Comparison of ENCODE assay signal across 1 cellular context in the genomic region with DNA sequence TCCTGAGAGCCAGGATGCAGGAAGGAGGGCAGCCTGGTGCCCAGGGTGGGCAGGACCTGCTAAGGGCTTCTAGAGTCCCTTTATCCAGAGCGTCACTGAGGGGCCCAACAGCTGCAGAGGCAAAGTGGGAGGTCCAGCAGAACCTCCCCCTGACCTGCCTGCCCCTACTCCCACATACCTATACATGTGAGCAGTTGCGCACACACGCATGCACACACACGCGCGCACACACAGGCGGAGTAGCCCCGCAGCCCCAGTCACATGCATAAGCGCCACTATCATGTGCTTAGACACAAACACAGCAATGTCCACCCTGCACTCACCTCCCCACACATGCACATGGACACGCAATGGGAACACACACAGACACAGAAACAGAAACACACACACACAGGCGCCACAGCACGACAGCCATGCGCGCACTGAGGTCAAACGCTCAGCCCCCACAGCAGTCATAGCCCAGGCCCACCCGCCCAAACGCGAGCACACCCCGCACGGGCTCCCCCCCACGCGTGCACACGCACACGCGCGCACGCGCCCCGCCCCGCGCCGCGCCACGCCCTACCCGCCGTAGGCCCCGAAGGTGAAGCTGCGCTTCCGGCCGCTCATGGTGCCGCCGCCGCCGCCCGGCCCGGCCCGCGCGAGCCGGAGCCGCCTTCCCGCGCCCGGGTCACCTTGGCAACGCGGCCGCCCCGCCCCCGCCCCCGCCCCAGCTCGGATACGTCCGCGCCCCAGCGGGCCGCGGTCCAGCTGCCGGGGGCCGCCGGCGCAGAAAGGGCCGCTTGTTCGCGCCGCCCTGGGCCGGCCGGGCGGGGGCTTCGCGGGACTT.
A peak's percentile ranks its signal among the peaks of the same experiment; 100 is the strongest.
TF ChIP-seq lines count a peak whose summit lies in the region.

No MANE protein-coding gene starts in this region.

TF ChIP-seq in HEK293, 187 proteins besides CTCF, POLR2A, EP300 and RAD21 (continued from another document):
- TF ChIP-seq YY1 (tag by site-specific recombination; IDR thresholded peaks at IDR 0.05) (no peak), ZBTB20 (tag by site-specific recombination; IDR thresholded peaks at IDR 0.05) (peak; percentile 36; the same call in 1 of the 2 replicates), ZNF423 (tag by site-specific recombination; IDR thresholded peaks at IDR 0.05) (no peak)
